ENCODE assay signal across 8 cellular contexts in genomic region chr5:40679071-40679997, GRCh38. TPM values are rescaled to one million over a fixed set of nuclear protein-coding genes. Genes with fewer than 3 reads are reported as not detected.
DNase-seq lines count a peak whose midpoint lies in the region; ATAC-seq and TF ChIP-seq lines count a peak whose summit lies in the region.

Gene PTGER4, plus strand, starts transcription at chr5:40679915. Its CDS starts 1,079 bp downstream, at chr5:40680994.

- H3K36me3 ChIP-seq in endocrine pancreas (ENCODE audit: control insufficient read depth, insufficient read depth, low read length) = no peaks in the 10 kb centered on the region

- peak within 1 kb of the TSS; percentile 44 for H3K27ac ChIP-seq in C4-2B

- no peaks in the 10 kb centered on the region for H3K27me3 ChIP-seq in endocrine pancreas (ENCODE audit: control insufficient read depth, insufficient read depth, low read length)

- peak within 1 kb of the TSS; percentile 95 for H3K4me3 ChIP-seq in endocrine pancreas (ENCODE audit: control insufficient read depth, insufficient read depth, low read length)

- DNase-seq in NOMO-1 treated with dmso at 0.1 percent for 144 hours (lab: John Stamatoyannopoulos, UW; ENCODE audit: unreplicated experiment) (peak; percentile 99), mesenteric fat pad (ENCODE audit: low spot score) (peak; percentile 98)
- DNase-seq in activated CD8-positive, alpha-beta memory T cell treated with anti-CD3 and anti-CD28 coated beads for 48 hours (ENCODE audit: low read depth in 2 of 3, low spot score in 2 of 3) = peak; percentile 82 to 89 (median 88)
- peak; percentile 87 for DNase-seq in stimulated activated CD8-positive, alpha-beta memory T cell treated with anti-CD3 and anti-CD28 coated beads, Interleukin-15, amount 100 ng/mL, for 1 hour (ENCODE audit: low read depth)

- ATAC-seq in GM19395 (IDR thresholded peaks at IDR 0.05; ENCODE audit: unreplicated experiment) (peak; percentile 71), HG03558 (IDR thresholded peaks at IDR 0.05; ENCODE audit: extremely low read depth, unreplicated experiment) (peak; percentile 37)

- peak within 1 kb of the TSS; percentile 65 for H3K9ac ChIP-seq in endocrine pancreas (ENCODE audit: control insufficient read depth, insufficient read depth, low read length)

- H3K4me1 ChIP-seq in endocrine pancreas (ENCODE audit: control insufficient read depth, insufficient read depth, low read length) = peaks cover 2% of the 10 kb centered on the region

- H3K9me3 ChIP-seq in endocrine pancreas (ENCODE audit: control insufficient read depth, low read length) = no peaks in the 10 kb centered on the region

- no peak for TF ChIP-seq CTCF in C4-2B (conservative IDR thresholded peaks at IDR 0.05)

RNA-seq across cellular contexts. Expression of gene PTGER4, which starts in this region (rescaled TPM):
- 14.8 TPM for total RNA-seq in mesenteric fat pad

Comparison
In these comparisons a context has a peak if more than half of its experiments do, and no peak if none do; other contexts are left out.
1. Peak in every context shown above with its lines: DNase-seq, ATAC-seq, H3K4me3 ChIP-seq and H3K27ac ChIP-seq.